ENCODE assay signal across 8 cellular contexts in genomic region chr6:26401389-26401986, GRCh38. TPM values are rescaled to one million over a fixed set of nuclear protein-coding genes. Genes with fewer than 3 reads are reported as not detected.
DNase-seq lines count a peak whose midpoint lies in the region; ATAC-seq and TF ChIP-seq lines count a peak whose summit lies in the region.

No MANE protein-coding gene starts in this region.

- H3K36me3 ChIP-seq in MG63, result no peaks in the 10 kb centered on the region
- H3K36me3 ChIP-seq in duodenal mucosa (ENCODE audit: control insufficient read depth in 1 of 2, insufficient read depth in 2 of 2, low read length in 2 of 2), result peaks cover 2 to 12% of the 10 kb centered on the region in 2 donors
- H3K36me3 ChIP-seq in neuron (ENCODE audit: insufficient read depth, low read length), result peaks cover 3% of the 10 kb centered on the region

- peak overlapping the region; percentile 16 for H3K27ac ChIP-seq in duodenal mucosa (ENCODE audit: low read depth, low read length)

- H3K4me1 Mint-ChIP-seq in Calu3 (ENCODE audit: low read depth, unreplicated experiment), result no peaks in the 10 kb centered on the region

- H3K27me3 ChIP-seq in MG63 (no peaks in the 10 kb centered on the region), duodenal mucosa (ENCODE audit: control insufficient read depth in 1 of 2, insufficient read depth in 2 of 2, low read length in 2 of 2) (no peaks in the 10 kb centered on the region), neuron (ENCODE audit: insufficient read depth, low read length) (no peaks in the 10 kb centered on the region)

- peak overlapping the region; percentile 65 for H3K4me3 ChIP-seq in MG63
- H3K4me3 ChIP-seq in duodenal mucosa (ENCODE audit: low read depth in 1 of 2, low read length in 2 of 2), result peak overlapping the region; percentile 78 to 82
- H3K4me3 ChIP-seq in neuron (ENCODE audit: low read length), result peak overlapping the region; percentile 89

- H3K9ac ChIP-seq in duodenal mucosa (ENCODE audit: low read depth in 1 of 2, low read length in 2 of 2), result peak overlapping the region; percentile 43 to 76

- H3K27me3 Mint-ChIP-seq in Calu3 (ENCODE audit: unreplicated experiment), result no peaks in the 10 kb centered on the region

- peak overlapping the region; percentile 32 for H3K27ac Mint-ChIP-seq in Calu3 (ENCODE audit: unreplicated experiment)

- H3K4me1 ChIP-seq in duodenal mucosa (ENCODE audit: control insufficient read depth in 1 of 2, insufficient read depth in 2 of 2, low read length in 2 of 2) (peaks cover 15 to 22% of the 10 kb centered on the region in 2 donors), neuron (ENCODE audit: insufficient read depth, low read length) (peaks cover 12% of the 10 kb centered on the region)

- ATAC-seq in HG02840 (IDR thresholded peaks at IDR 0.05; ENCODE audit: low FRiP score, unreplicated experiment) (no peak), GM19455 (IDR thresholded peaks at IDR 0.05; ENCODE audit: unreplicated experiment) (no peak)

- H3K9me3 Mint-ChIP-seq in Calu3 (ENCODE audit: low read depth, unreplicated experiment), result no peaks in the 10 kb centered on the region

- DNase-seq in Calu3 (no peak), MG63 (no peak), GDM1 (lab: John Stamatoyannopoulos, UW) (no peak), cerebellar nuclear complex (lab: John Stamatoyannopoulos, UW) (no peak)

- peaks cover 9% of the 10 kb centered on the region for H3K36me3 Mint-ChIP-seq in Calu3 (ENCODE audit: insufficient read depth, unreplicated experiment)

- H3K9me3 ChIP-seq in MG63 (no peaks in the 10 kb centered on the region), duodenal mucosa (ENCODE audit: control insufficient read depth in 1 of 2, low read length in 2 of 2) (no peaks in the 10 kb centered on the region), neuron (ENCODE audit: low read length) (no peaks in the 10 kb centered on the region)

- no TSS peak for BruUV-seq in Calu3 (replicated peaks; lab: Mats Ljungman, UMichigan)

- CTCF ChIA-PET in Calu3 (lab: Charles Lee), result no interaction called here

- H3K4me3 Mint-ChIP-seq in Calu3 (ENCODE audit: low read depth, unreplicated experiment), result peak overlapping the region; percentile 78

- H2AFZ ChIP-seq in neuron (ENCODE audit: low read depth, low read length), result peak overlapping the region; percentile 94

- TF ChIP-seq CTCF in Calu3 (IDR thresholded peaks at IDR 0.05; ENCODE audit: unreplicated experiment), result no peak

- intact Hi-C loops in Calu3 (cut with micrococcal nuclease; ENCODE audit: unreplicated experiment), result no loop called here

RNA-seq across cellular contexts. Expression of gene BTN3A1, which starts 0.6 kb away (rescaled TPM):
- total RNA-seq in Calu3 (2022), result 29.0 and 40.5 TPM in 2 replicates
- total RNA-seq in MG63 (2014; rRNA removed; shearing (Covaris generic); ENCODE audit: low replicate concordance), result 11.2 and 11.3 TPM in 2 replicates

RNA-seq across cellular contexts. Expression of gene BTN2A2, which starts 18.6 kb away (rescaled TPM):
- 16.9 and 17.6 TPM in 2 replicates for total RNA-seq in Calu3 (2022)
- total RNA-seq in MG63 (2014; rRNA removed; shearing (Covaris generic); ENCODE audit: low replicate concordance), result 3.2 and 3.8 TPM in 2 replicates

RNA-seq across cellular contexts. Expression of gene BTN3A2, which starts 36.5 kb away (rescaled TPM):
- total RNA-seq in Calu3 (2022), result 28.2 and 36.3 TPM in 2 replicates
- 0.99 and 2.1 TPM in 2 replicates for total RNA-seq in MG63 (2014; rRNA removed; shearing (Covaris generic); ENCODE audit: low replicate concordance)

RNA-seq across cellular contexts. Expression of gene BTN3A3, which starts 38.8 kb away (rescaled TPM):
- total RNA-seq in Calu3 (2022), result 15.5 and 20.6 TPM in 2 replicates
- 7.5 and 16.1 TPM in 2 replicates for total RNA-seq in MG63 (2014; rRNA removed; shearing (Covaris generic); ENCODE audit: low replicate concordance)

RNA-seq across cellular contexts. Expression of gene BTN2A1, which starts 56.3 kb away (rescaled TPM):
- total RNA-seq in Calu3 (2022), result 29.4 and 32.5 TPM in 2 replicates
- total RNA-seq in MG63 (2014; rRNA removed; shearing (Covaris generic); ENCODE audit: low replicate concordance), result 2.9 and 6.6 TPM in 2 replicates
